Comparison of ENCODE assay signal across 17 cellular contexts in the genomic region with DNA sequence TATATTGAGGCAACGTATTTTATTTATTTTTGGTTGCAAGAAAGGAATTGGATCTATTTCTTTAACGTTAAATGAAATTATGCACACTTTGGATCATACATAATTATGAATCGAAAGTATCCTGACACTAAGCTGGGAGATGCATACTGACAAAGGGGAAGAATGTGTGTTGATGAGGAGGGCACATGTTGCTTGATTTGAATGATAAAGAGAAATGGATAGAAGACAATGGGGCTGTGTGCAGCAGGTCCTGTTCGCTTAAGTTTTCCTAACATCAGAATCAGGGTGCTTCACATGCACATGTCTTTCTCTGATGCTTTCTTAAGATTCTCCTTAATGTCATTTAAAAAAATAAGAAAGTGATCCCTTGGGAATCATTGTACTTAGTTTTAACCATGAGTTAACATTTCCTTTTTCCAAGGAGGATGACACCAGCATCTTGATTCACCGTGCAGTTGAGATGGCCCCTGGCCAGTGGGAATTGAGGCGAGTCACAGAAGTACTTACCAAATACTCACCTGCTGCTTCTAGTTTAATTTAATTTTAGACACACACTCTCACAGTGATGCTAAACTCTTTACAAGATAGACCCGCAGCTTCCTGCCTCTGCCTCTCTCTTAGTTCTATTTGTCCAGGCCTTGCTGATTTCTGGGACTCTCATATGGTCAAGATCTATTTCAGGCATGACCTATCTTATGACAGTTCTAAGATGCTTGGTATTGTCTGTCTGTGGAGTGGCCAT.
DNase-seq lines count a peak whose midpoint lies in the region; ATAC-seq, FAIRE-seq and TF ChIP-seq lines count a peak whose summit lies in the region.
"Had no signal": no experiment of that assay in that cellular context is flagged by ENCODE, and none has a peak within 500 bp of the region (broad histone marks: within the 10 kb centered on the region; RNA-seq: fewer than 3 reads in every experiment).

No MANE protein-coding gene starts in this region.

- no peak overlapping the region for H3K27ac Mint-ChIP-seq in GM23338
- H3K27ac Mint-ChIP-seq in activated T-helper 2 cell treated with anti-CD3 and anti-CD28 coated beads, Interferon-gamma antibody, Interleukin-2, Interleukin-4, amounts not matched to agents 10 μg/mL and 5 μg/mL and 100 μg/mL, durations not matched to agents 14 hours and 24 hours and 36 hours, result no peak overlapping the region
- H3K27ac Mint-ChIP-seq in osteocyte (ENCODE audit: unreplicated experiment), result no peak overlapping the region

- H3K23ac ChIP-seq in H1 (ENCODE audit: insufficient read length), result no peak overlapping the region

- TF ChIP-seq POLR2A in H1 (IDR thresholded peaks at IDR 0.05; ENCODE audit: control extremely low read depth in 1 of 2, low read depth in 2 of 2, low read length in 2 of 2), result no peak

- no peak overlapping the region for H2BK12ac ChIP-seq in H1 (ENCODE audit: low read depth, low read length)

- H3K14ac ChIP-seq in H1 (ENCODE audit: insufficient read length), result no peak overlapping the region

- no peaks in the 10 kb centered on the region for H3F3A ChIP-seq in GM23338 (replicated peaks; ENCODE audit: low read depth)

- no peaks in the 10 kb centered on the region for H3K9me3 ChIP-seq in HUES6 (ENCODE audit: control insufficient read depth, insufficient read depth, low read depth, low read length)
- H3K9me3 ChIP-seq in H1 (ENCODE audit: insufficient read depth in 2 of 2, low read depth in 1 of 2, low read length in 1 of 2), result no peaks in the 10 kb centered on the region
- H3K9me3 ChIP-seq: MG63 had no signal

- H3K36me3 ChIP-seq in GM23338 (ENCODE audit: insufficient read depth) (no peaks in the 10 kb centered on the region), HUES6 (ENCODE audit: control insufficient read depth, insufficient read depth, low read length) (no peaks in the 10 kb centered on the region), H1 (ENCODE audit: control insufficient read depth in 2 of 4, insufficient read depth in 4 of 4, low read length in 3 of 4) (no peaks in the 10 kb centered on the region)
- H3K36me3 ChIP-seq: MG63 had no signal

- H4K8ac ChIP-seq in H1 (ENCODE audit: extremely low read depth, insufficient read depth, low read length), result no peak overlapping the region

- H4K91ac ChIP-seq in H1 (replicated peaks; ENCODE audit: insufficient read length, low read length), result peak overlapping the region; percentile 11

- intact Hi-C loops in activated T-helper 2 cell treated with anti-CD3 and anti-CD28 coated beads, Interferon-gamma antibody, Interleukin-2, Interleukin-4, amounts not matched to agents 10 μg/mL and 5 μg/mL and 100 μg/mL, durations not matched to agents 14 hours and 24 hours and 36 hours (cut with micrococcal nuclease), result no loop called here

- POLR2A ChIA-PET in H1 (lab: Charles Lee; ENCODE audit: partially characterized antibody), result interaction anchor here (0.7 kb wide), 1 partner anchor 453 kb away, joined by 3 read pairs; no protein-coding TSS in a partner anchor

- H3K18ac ChIP-seq in H1 (ENCODE audit: extremely low read depth, low read length), result no peak overlapping the region

- H3K9me2 ChIP-seq in GM23338 (ENCODE audit: insufficient read depth), result peaks cover 11% of the 10 kb centered on the region

- peak; percentile 28 for DNase-seq in GM23338 (ENCODE audit: low spot score)
- no peak for DNase-seq in H1 (ENCODE audit: low read depth in 1 of 2, low spot score in 2 of 2)
- peak; percentile 7 for DNase-seq in myocyte (ENCODE audit: low read depth)
- no peak for DNase-seq in activated T-helper 2 cell treated with anti-CD3 and anti-CD28 coated beads, Interferon-gamma antibody, Interleukin-2, Interleukin-4, amounts not matched to agents 10 μg/mL and 5 μg/mL and 100 μg/mL, durations not matched to agents 14 hours and 24 hours and 36 hours (ENCODE audit: low spot score)
- DNase-seq in osteocyte (ENCODE audit: extremely low spot score, unreplicated experiment), result no peak
- DNase-seq: H9, MG63, NCI-H1092 treated with DMSO at 0.1 percent for 48 hours, NCI-H187, NCI-H2171, NCI-H446 treated with DMSO at 0.1 percent for 48 hours, NCI-H774, SHP77 treated with DMSO at 0.1 percent for 48 hours had no signal

- H2AFZ ChIP-seq in GM23338 (peak overlapping the region; percentile 61; the same call in 1 of the 2 replicates), H1 (ENCODE audit: low read length) (no peak overlapping the region; the same call in 1 of the 2 replicates)

- H2BK15ac ChIP-seq in H1 (ENCODE audit: low read length), result no peak overlapping the region

- TF ChIP-seq EP300 in H1 (IDR thresholded peaks at IDR 0.05; ENCODE audit: borderline replicate concordance in 1 of 2, low read depth in 2 of 2, low read length in 2 of 2), result no peak

- H3K4me1 ChIP-seq in GM23338 (ENCODE audit: insufficient read depth) (peaks cover 28% of the 10 kb centered on the region), HUES6 (ENCODE audit: control insufficient read depth, insufficient read depth, low read length) (peaks cover 37% of the 10 kb centered on the region), H1 (replicated peaks in 1 of 4; ENCODE audit: control insufficient read depth in 3 of 4, insufficient read depth in 4 of 4, low read length in 3 of 4) (peaks cover 2 to 19% (median 11%) of the 10 kb centered on the region in 4 experiments; a peak in 5 of 7 replicates)

- H3K27me3 Mint-ChIP-seq in GM23338 (ENCODE audit: insufficient read depth, low read depth, poor library complexity) (peaks cover 5% of the 10 kb centered on the region), osteocyte (ENCODE audit: unreplicated experiment) (peaks cover 21% of the 10 kb centered on the region)
- no peaks in the 10 kb centered on the region for H3K27me3 Mint-ChIP-seq in activated T-helper 2 cell treated with anti-CD3 and anti-CD28 coated beads, Interferon-gamma antibody, Interleukin-2, Interleukin-4, amounts not matched to agents 10 μg/mL and 5 μg/mL and 100 μg/mL, durations not matched to agents 14 hours and 24 hours and 36 hours (ENCODE audit: low read depth)

- H2BK5ac ChIP-seq in H1 (ENCODE audit: low read depth, low read length), result no peak overlapping the region

- H3K9me3 Mint-ChIP-seq in GM23338 (no peaks in the 10 kb centered on the region; the same call in 2 of the 3 replicates), osteocyte (ENCODE audit: unreplicated experiment) (no peaks in the 10 kb centered on the region)
- H3K9me3 Mint-ChIP-seq in activated T-helper 2 cell treated with anti-CD3 and anti-CD28 coated beads, Interferon-gamma antibody, Interleukin-2, Interleukin-4, amounts not matched to agents 10 μg/mL and 5 μg/mL and 100 μg/mL, durations not matched to agents 14 hours and 24 hours and 36 hours, result peaks cover 4% of the 10 kb centered on the region

- H2BK120ac ChIP-seq in H1 (replicated peaks; ENCODE audit: low read depth, low read length), result no peak overlapping the region

- TF ChIP-seq RAD21 in H1 (IDR thresholded peaks at IDR 0.05 in 1 of 2, conservative IDR thresholded peaks at IDR 0.05 in 1 of 2; ENCODE audit: low read depth in 2 of 2, low read length in 2 of 2), result no peak

- H3K27ac ChIP-seq in GM23338 (ENCODE audit: low read depth), result no peak overlapping the region
- peak overlapping the region; percentile 55 for H3K27ac ChIP-seq in HUES6 (ENCODE audit: low read depth, low read length)
- H3K27ac ChIP-seq in H1 (ENCODE audit: low read depth, low read length), result no peak overlapping the region

- no peaks in the 10 kb centered on the region for H3K79me1 ChIP-seq in H1 (ENCODE audit: low read depth, low read length)

- H3K56ac ChIP-seq in H1 (replicated peaks; ENCODE audit: insufficient read length, low read depth, low read length), result no peak overlapping the region

- no peak for FAIRE-seq in H1 (lab: Jason Lieb, UNC)
- FAIRE-seq: K562 had no signal

- H3K23me2 ChIP-seq in H1 (ENCODE audit: low read depth, low read length), result no peaks in the 10 kb centered on the region

- H4K20me1 ChIP-seq in GM23338 (replicated peaks; ENCODE audit: insufficient read depth) (no peaks in the 10 kb centered on the region), H1 (replicated peaks in 1 of 2; ENCODE audit: control insufficient read depth in 1 of 2, insufficient read depth in 2 of 2, low read length in 2 of 2) (no peaks in the 10 kb centered on the region)

- no peak overlapping the region for H4K5ac ChIP-seq in H1 (ENCODE audit: insufficient read length, low read depth, low read length)

- H3K4ac ChIP-seq in H1 (replicated peaks; ENCODE audit: insufficient read length, low read depth, low read length), result no peak overlapping the region

- H3K27me3 ChIP-seq in GM23338 (ENCODE audit: insufficient read depth) (no peaks in the 10 kb centered on the region), HUES6 (ENCODE audit: control insufficient read depth, insufficient read depth, low read length) (no peaks in the 10 kb centered on the region), H1 (replicated peaks in 1 of 4; ENCODE audit: control insufficient read depth in 3 of 4, extremely low read depth in 1 of 4, insufficient read depth in 3 of 4, low read length in 3 of 4) (no peaks in the 10 kb centered on the region; a peak in 3 of 7 replicates)
- H3K27me3 ChIP-seq: MG63 had no signal

- H2AK5ac ChIP-seq in H1 (ENCODE audit: low read depth, low read length), result no peak overlapping the region

- H3K4me2 ChIP-seq in GM23338, result peak overlapping the region; percentile 33; the same call in 1 of the 2 replicates
- no peak overlapping the region for H3K4me2 ChIP-seq in H1 (ENCODE audit: insufficient read depth in 1 of 2, low read depth in 2 of 2, low read length in 2 of 2)

- H3K4me1 Mint-ChIP-seq in GM23338, result peaks cover 33% of the 10 kb centered on the region
- peaks cover 17% of the 10 kb centered on the region for H3K4me1 Mint-ChIP-seq in activated T-helper 2 cell treated with anti-CD3 and anti-CD28 coated beads, Interferon-gamma antibody, Interleukin-2, Interleukin-4, amounts not matched to agents 10 μg/mL and 5 μg/mL and 100 μg/mL, durations not matched to agents 14 hours and 24 hours and 36 hours (ENCODE audit: low read depth)
- H3K4me1 Mint-ChIP-seq in osteocyte (ENCODE audit: unreplicated experiment), result peaks cover 27% of the 10 kb centered on the region

- TF ChIP-seq CTCF in GM23338 (conservative IDR thresholded peaks at IDR 0.05; ENCODE audit: low read depth in 2 of 2), result no peak
- TF ChIP-seq CTCF in H1 (IDR thresholded peaks at IDR 0.05; ENCODE audit: control extremely low read depth in 1 of 3, insufficient read depth in 1 of 3, low read depth in 1 of 3, low read length in 3 of 3), result no peak
- no peak for TF ChIP-seq CTCF in osteocyte (IDR thresholded peaks at IDR 0.05)

- H3K4me3 Mint-ChIP-seq in GM23338 (no peak overlapping the region), osteocyte (ENCODE audit: unreplicated experiment) (no peak overlapping the region)
- H3K4me3 Mint-ChIP-seq in activated T-helper 2 cell treated with anti-CD3 and anti-CD28 coated beads, Interferon-gamma antibody, Interleukin-2, Interleukin-4, amounts not matched to agents 10 μg/mL and 5 μg/mL and 100 μg/mL, durations not matched to agents 14 hours and 24 hours and 36 hours (ENCODE audit: low read depth), result no peak overlapping the region
- H3K4me3 Mint-ChIP-seq: H9 had no signal

- CTCF ChIA-PET in H1 (lab: Charles Lee; ENCODE audit: partially characterized antibody), result interaction anchor here (0.7 to 1.2 kb wide), 3 partner anchors 16 to 417 kb away, joined by 3 to 5 read pairs (median 4); no protein-coding TSS in a partner anchor

- H3K9ac ChIP-seq in HUES6 (ENCODE audit: low read length) (no peak overlapping the region), H1 (replicated peaks in 1 of 4; ENCODE audit: extremely low read depth in 1 of 4, low read depth in 3 of 4, low read length in 3 of 4) (no peak overlapping the region)

- H2BK20ac ChIP-seq in H1 (ENCODE audit: low read length), result no peak overlapping the region; the same call in 1 of the 2 replicates

- no peaks in the 10 kb centered on the region for H3K79me2 ChIP-seq in GM23338 (replicated peaks; ENCODE audit: insufficient read depth)
- no peaks in the 10 kb centered on the region for H3K79me2 ChIP-seq in H1 (ENCODE audit: control insufficient read depth in 1 of 2, insufficient read depth in 2 of 2, low read length in 2 of 2)

- 72% methylated on average over 7 of the region's 7 CpGs; no CpG with 5 or more reads in 1 of the 2 experiments for WGBS in H1 (ENCODE audit: extremely low coverage in 1 of 2, insufficient coverage in 1 of 2, insufficient read length in 1 of 2, insufficient replicate concordance in 2 of 2, low coverage in 1 of 2, low lambda C conversion rate in 2 of 2, missing lambda C conversion rate in 1 of 2), 2 experiments

- H3K36me3 Mint-ChIP-seq in GM23338 (ENCODE audit: low read depth) (no peaks in the 10 kb centered on the region; the same call in 2 of the 3 replicates), osteocyte (ENCODE audit: unreplicated experiment) (peaks cover 2% of the 10 kb centered on the region)
- H3K36me3 Mint-ChIP-seq in activated T-helper 2 cell treated with anti-CD3 and anti-CD28 coated beads, Interferon-gamma antibody, Interleukin-2, Interleukin-4, amounts not matched to agents 10 μg/mL and 5 μg/mL and 100 μg/mL, durations not matched to agents 14 hours and 24 hours and 36 hours (ENCODE audit: low read depth), result no peaks in the 10 kb centered on the region

- no peak overlapping the region for H3K4me3 ChIP-seq in GM23338
- H3K4me3 ChIP-seq in HUES6 (ENCODE audit: low read depth, low read length), result no peak overlapping the region
- H3K4me3 ChIP-seq in H1 (ENCODE audit: extremely low read depth in 1 of 4, insufficient read depth in 2 of 4, low read depth in 3 of 4, low read length in 4 of 4), result no peak overlapping the region
- H3K4me3 ChIP-seq: K562, MG63 had no signal

- ATAC-seq in GM23338 (no peak), HG02840 (IDR thresholded peaks at IDR 0.05; ENCODE audit: low FRiP score, unreplicated experiment) (no peak)
- ATAC-seq: K562, Panc1 had no signal

Comparison
In these comparisons a context has a peak if more than half of its experiments do, and no peak if none do; other contexts are left out.
1. DNase-seq: peak in GM23338 (single experiment) and myocyte (single experiment); none in H1 (0 of 2), activated T-helper 2 cell treated with anti-CD3 and anti-CD28 coated beads, Interferon-gamma antibody, Interleukin-2, Interleukin-4, amounts not matched to agents 10 μg/mL and 5 μg/mL and 100 μg/mL, durations not matched to agents 14 hours and 24 hours and 36 hours (single experiment) and osteocyte (single experiment).